ENCODE assay signal across 10 cellular contexts in the genomic region with DNA sequence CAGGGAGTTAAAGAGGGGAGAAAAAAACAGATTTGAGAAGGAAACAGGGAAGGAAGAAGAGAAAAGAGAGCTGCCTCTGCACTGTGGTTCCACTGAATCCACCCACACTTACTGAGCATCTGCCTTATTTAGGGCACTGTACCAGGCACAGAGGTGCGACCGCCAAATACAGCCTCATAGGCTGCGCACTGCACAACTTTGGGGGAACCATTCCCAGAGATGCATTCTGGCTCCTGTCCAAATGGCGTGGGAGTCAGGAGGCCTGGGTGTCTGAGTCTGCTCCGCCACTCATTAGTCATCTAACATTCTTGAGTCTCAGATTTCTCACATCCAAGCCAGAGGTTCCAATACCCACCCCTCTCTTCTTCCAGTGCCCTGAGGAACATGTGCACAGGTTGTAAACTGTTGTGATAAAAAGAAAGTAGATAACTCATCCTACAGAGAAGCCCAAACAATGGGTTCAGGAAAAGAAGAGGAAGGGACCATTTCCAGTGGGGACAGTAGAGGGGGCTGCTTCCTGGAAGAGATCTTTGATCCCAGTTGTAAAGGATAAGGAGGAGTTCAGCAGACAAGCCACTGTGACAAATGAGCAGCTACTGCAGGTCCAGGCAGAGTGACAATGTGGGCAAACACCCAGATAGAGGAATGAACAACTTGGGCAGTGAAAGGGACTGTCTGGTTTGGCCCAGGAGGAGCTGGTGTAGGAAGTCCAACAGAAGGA.
DNase-seq lines count a peak whose midpoint lies in the region; ATAC-seq and TF ChIP-seq lines count a peak whose summit lies in the region.
"Had no signal": no experiment of that assay in that cellular context is flagged by ENCODE, and none has a peak within 500 bp of the region (broad histone marks: within the 10 kb centered on the region; RNA-seq: fewer than 3 reads in every experiment).

No MANE protein-coding gene starts in this region.

- H3K36me3 Mint-ChIP-seq in activated T-cell treated with anti-CD3 and anti-CD28 coated beads, Interleukin-2, amount 50 U/mL, for 4 hours (ENCODE audit: insufficient read depth): no peaks in the 10 kb centered on the region

- no peaks in the 10 kb centered on the region for H3K27me3 Mint-ChIP-seq in activated T-cell treated with anti-CD3 and anti-CD28 coated beads, Interleukin-2, amount 50 U/mL, for 4 hours (ENCODE audit: low read depth)

- intact Hi-C loops in dorsolateral prefrontal cortex (cut with DNase I): no loop called here

- ATAC-seq in activated T-cell treated with anti-CD3 and anti-CD28 coated beads, Interleukin-2, amount 50 U/mL, for 4 hours: peak; percentile 40 to 47
- ATAC-seq in GM18870 (IDR thresholded peaks at IDR 0.05; ENCODE audit: unreplicated experiment): no peak
- ATAC-seq in GM19324 (IDR thresholded peaks at IDR 0.05; ENCODE audit: low FRiP score, unreplicated experiment): no peak

- peaks cover 41% of the 10 kb centered on the region for H3K4me1 Mint-ChIP-seq in activated T-cell treated with anti-CD3 and anti-CD28 coated beads, Interleukin-2, amount 50 U/mL, for 4 hours (ENCODE audit: low read depth)

- DNase-seq in ACHN (peak; percentile 81), HS-27A (ENCODE audit: low read depth) (peak; percentile 98), islet precursor cell (peak; percentile 80), dorsolateral prefrontal cortex (no peak), NCI-H524 treated with DMSO at 0.1 percent for 48 hours (lab: John Stamatoyannopoulos, UW) (no peak)
- no peak for DNase-seq in activated T-cell treated with anti-CD3 and anti-CD28 coated beads, Interleukin-2, amount 50 U/mL, for 4 hours
- DNase-seq: kidney had no signal

- H3K4me3 ChIP-seq in dorsolateral prefrontal cortex: no peak overlapping the region
- H3K4me3 ChIP-seq: SK-N-MC had no signal

- no peak overlapping the region for H3K27ac ChIP-seq in dorsolateral prefrontal cortex
- H3K27ac ChIP-seq: SK-N-MC had no signal

- H3K4me3 Mint-ChIP-seq in activated T-cell treated with anti-CD3 and anti-CD28 coated beads, Interleukin-2, amount 50 U/mL, for 4 hours: no peak overlapping the region

- peaks cover 26% of the 10 kb centered on the region for H3K9me3 Mint-ChIP-seq in activated T-cell treated with anti-CD3 and anti-CD28 coated beads, Interleukin-2, amount 50 U/mL, for 4 hours

- in situ Hi-C loops in ACHN (cut with HindIII; ENCODE audit: low pct_ligation_motif_present, low pct_unique_long_range_greater_than_20kb, low sequenced_read_pairs): no loop called here

- TF ChIP-seq CTCF in dorsolateral prefrontal cortex (IDR thresholded peaks at IDR 0.05 in 54 of 56, conservative IDR thresholded peaks at IDR 0.05 in 2 of 56; ENCODE audit: low read depth in 1 of 56, partially characterized antibody in 56 of 56): no peak

- H3K27me3 ChIP-seq in dorsolateral prefrontal cortex: no peaks in the 10 kb centered on the region

Comparison
In these comparisons a context has a peak if more than half of its experiments do, and no peak if none do; other contexts are left out.
1. DNase-seq: peak in ACHN (single experiment), HS-27A (single experiment) and islet precursor cell (single experiment); none in activated T-cell treated with anti-CD3 and anti-CD28 coated beads, Interleukin-2, amount 50 U/mL, for 4 hours (single experiment), dorsolateral prefrontal cortex (0 of 10) and NCI-H524 treated with DMSO at 0.1 percent for 48 hours (single experiment).
2. ATAC-seq: peak in activated T-cell treated with anti-CD3 and anti-CD28 coated beads, Interleukin-2, amount 50 U/mL, for 4 hours (2 of 2); none in GM18870 (single experiment) and GM19324 (single experiment).